8 cellular contexts compared by ENCODE assay signal in genomic region chr2:117536139-117536538, GRCh38.
A peak's percentile ranks its signal among the peaks of the same experiment; 100 is the strongest.
DNase-seq lines count a peak whose midpoint lies in the region; ATAC-seq, FAIRE-seq and TF ChIP-seq lines count a peak whose summit lies in the region.

No MANE protein-coding gene starts in this region.

- no peak overlapping the region for H3K9ac ChIP-seq in HCT116 (ENCODE audit: low read length)

- no peaks in the 10 kb centered on the region for H3K9me2 ChIP-seq in HCT116 (ENCODE audit: insufficient read depth)

- H3K4me2 ChIP-seq in HCT116 (ENCODE audit: low read length) = no peak overlapping the region

- H3K4me3 ChIP-seq in HCT116 (replicated peaks in 1 of 2; ENCODE audit: low read depth in 1 of 2, low read length in 2 of 2) (no peak overlapping the region), right lobe of liver (no peak overlapping the region)

- no peak for ATAC-seq in HCT116
- peak; percentile 27 to 51 (median 42) for ATAC-seq in right lobe of liver
- no peak for ATAC-seq in omental fat pad (ENCODE audit: low FRiP score)
- no peak for ATAC-seq in GM18505 (IDR thresholded peaks at IDR 0.05; ENCODE audit: unreplicated experiment)

- H3K36me3 ChIP-seq in HCT116 (ENCODE audit: control insufficient read depth in 1 of 2, insufficient read depth in 2 of 2, low read length in 2 of 2) (no peaks in the 10 kb centered on the region), right lobe of liver (no peaks in the 10 kb centered on the region)

- H3K4me1 ChIP-seq in HCT116 (ENCODE audit: control insufficient read depth in 1 of 2, insufficient read depth in 2 of 2, low read length in 2 of 2) (no peaks in the 10 kb centered on the region), right lobe of liver (no peaks in the 10 kb centered on the region)

- WGBS in right lobe of liver (ENCODE audit: insufficient coverage, low coverage, low lambda C conversion rate, missing lambda C conversion rate) = 0% methylated on average over 1 of the region's 2 CpGs

- no peak for DNase-seq in D721Med (ENCODE audit: insufficient read length, low spot score)
- DNase-seq in HCT116 (ENCODE audit: low read depth, low spot score) = no peak
- no peak for DNase-seq in right lobe of liver
- no peak for DNase-seq in omental fat pad (ENCODE audit: low spot score)
- no peak for DNase-seq in activated CD4-positive, alpha-beta T cell treated with anti-CD3 and anti-CD28 coated beads, Interleukin-2, amount 50 U/mL, for 48 hours
- no peak for DNase-seq in activated CD4-positive, CD25-positive, alpha-beta regulatory T cell treated with anti-CD3 and anti-CD28 coated beads, Interleukin-2, amount 50 U/mL, for 72 hours

- H3K27me3 ChIP-seq in HCT116 (ENCODE audit: insufficient read depth, low read length) (no peaks in the 10 kb centered on the region), right lobe of liver (no peaks in the 10 kb centered on the region)

- H3K9me3 ChIP-seq in HCT116 (ENCODE audit: control insufficient read depth in 1 of 2, insufficient read depth in 1 of 2, low read depth in 1 of 2, low read length in 2 of 2) (no peaks in the 10 kb centered on the region; a peak in 2 of 4 replicates), right lobe of liver (no peaks in the 10 kb centered on the region)

- POLR2A ChIA-PET in HCT116 (lab: Charles Lee) = no interaction called here

- no TSS peak for BruUV-seq in HCT116 (replicated peaks; lab: Mats Ljungman, UMichigan)

- intact Hi-C loops in HCT116 (cut with micrococcal nuclease) (no loop called here), right lobe of liver (cut with DNase I) (no loop called here)

- FAIRE-seq in D721Med (lab: Jason Lieb, UNC) = no peak

- H3K27ac ChIP-seq in HCT116 (ENCODE audit: low read depth, low read length) (no peak overlapping the region), VCaP (no peak overlapping the region), right lobe of liver (no peak overlapping the region)

- no peak overlapping the region for H2AFZ ChIP-seq in HCT116 (ENCODE audit: low read depth, low read length, poor library complexity, severe bottlenecking)

- H3K79me2 ChIP-seq in HCT116 (ENCODE audit: insufficient read depth, low read length) = no peaks in the 10 kb centered on the region

- no peaks in the 10 kb centered on the region for H4K20me1 ChIP-seq in HCT116 (ENCODE audit: insufficient read depth)

- RAD21 ChIA-PET in HCT116 (lab: Charles Lee; ENCODE audit: low non-redundant PET in 1 of 2, low total read pairs in 2 of 2, uncharacterized antibody in 2 of 2, unreplicated experiment in 2 of 2) = no interaction called here

- TF ChIP-seq POLR2A in HCT116 (IDR thresholded peaks at IDR 0.05; ENCODE audit: borderline replicate concordance, extremely low read depth, insufficient read depth, insufficient read length) = no peak
- TF ChIP-seq POLR2A in right lobe of liver (IDR thresholded peaks at IDR 0.05) = no peak
- TF ChIP-seq POLR2A in GM18505 (IDR thresholded peaks at IDR 0.05; ENCODE audit: borderline replicate concordance, extremely low read depth, insufficient read depth, insufficient read length) = no peak

- no peak for TF ChIP-seq RAD21 in HCT116 (IDR thresholded peaks at IDR 0.05; ENCODE audit: low read depth)

- CTCF ChIA-PET in HCT116 (lab: Charles Lee) = no interaction called here

- TF ChIP-seq CTCF in D721Med (IDR thresholded peaks at IDR 0.05; ENCODE audit: insufficient read depth, missing control alignments) (peak; percentile 13), HCT116 (IDR thresholded peaks at IDR 0.05 in 2 of 3, conservative IDR thresholded peaks at IDR 0.05 in 1 of 3; ENCODE audit: borderline replicate concordance in 1 of 3, insufficient read depth in 1 of 3, low read depth in 2 of 3, low read length in 2 of 3) (peak in 2 of 3 experiments; percentile 17 to 18; a peak in 1 of 6 replicates), VCaP (conservative IDR thresholded peaks at IDR 0.05) (peak; percentile 85), right lobe of liver (IDR thresholded peaks at IDR 0.05) (peak in 3 of 4 donors; percentile 18 to 42 (median 31)), omental fat pad (IDR thresholded peaks at IDR 0.05) (no peak)

TF ChIP-seq in HCT116, 20 proteins besides CTCF, POLR2A, EP300 and RAD21:
- TF ChIP-seq POLR2AphosphoS5 (IDR thresholded peaks at IDR 0.05; ENCODE audit: low read depth, low read length) = no peak
- no peak for TF ChIP-seq ZNF274 (IDR thresholded peaks at IDR 0.05; ENCODE audit: low read depth, low read length)
- TF ChIP-seq EZH2phosphoT487 (IDR thresholded peaks at IDR 0.05; ENCODE audit: borderline replicate concordance) = no peak
- TF ChIP-seq TCF7L2 (IDR thresholded peaks at IDR 0.05; ENCODE audit: borderline replicate concordance, extremely low read depth, insufficient read depth, insufficient read length) = no peak
- no peak for TF ChIP-seq SRF (IDR thresholded peaks at IDR 0.05; ENCODE audit: low read depth)
- no peak for TF ChIP-seq SP1 (IDR thresholded peaks at IDR 0.05; ENCODE audit: low read depth)
- no peak for TF ChIP-seq SIN3A (IDR thresholded peaks at IDR 0.05; ENCODE audit: low read depth)
- no peak for TF ChIP-seq ZFX (IDR thresholded peaks at IDR 0.05)
- TF ChIP-seq CBX3 (IDR thresholded peaks at IDR 0.05; ENCODE audit: low read depth) = no peak
- TF ChIP-seq EZH2 (IDR thresholded peaks at IDR 0.05) = no peak

Comparison
In these comparisons a context has a peak if more than half of its experiments do, and no peak if none do; other contexts are left out.
1. CTCF ChIP-seq: peak in D721Med (single experiment), HCT116 (2 of 3), VCaP (single experiment) and right lobe of liver (3 of 4); none in omental fat pad (0 of 3).
2. ATAC-seq: peak in right lobe of liver (4 of 4); none in HCT116 (single experiment), omental fat pad (single experiment) and GM18505 (single experiment).